ENCODE assay signal across 7 cellular contexts in genomic region chr2:28406276-28407096, GRCh38. TPM values are rescaled to one million over a fixed set of nuclear protein-coding genes. Genes with fewer than 3 reads are reported as not detected.
DNase-seq lines count a peak whose midpoint lies in the region; ATAC-seq and TF ChIP-seq lines count a peak whose summit lies in the region.

No MANE protein-coding gene starts in this region.

- H3K36me3 Mint-ChIP-seq in activated naive CD4-positive, alpha-beta T cell treated with anti-CD3 and anti-CD28 coated beads for 36 hours (ENCODE audit: low read depth) = peaks cover 86% of the 10 kb centered on the region

- intact Hi-C loops in activated naive CD4-positive, alpha-beta T cell treated with anti-CD3 and anti-CD28 coated beads for 36 hours (cut with micrococcal nuclease) = loop anchor here (5.0 kb wide), 1 partner anchor 154 kb away; no protein-coding TSS in a partner anchor
- intact Hi-C loops in left colon (cut with DNase I, micrococcal nuclease) (no loop called here), tibial artery (cut with DNase I; ENCODE audit: low total_unique reads) (no loop called here)

- H3K9me3 Mint-ChIP-seq in activated naive CD4-positive, alpha-beta T cell treated with anti-CD3 and anti-CD28 coated beads for 36 hours = no peaks in the 10 kb centered on the region

- DNase-seq in RPMI7951 (ENCODE audit: low read depth) (peak; percentile 96), left colon (peak in 1 of 2 donors; percentile 48), tibial artery (peak in 1 of 2 donors; percentile 77), GM10266 (ENCODE audit: extremely low spot score) (no peak)
- peak; percentile 50 for DNase-seq in activated naive CD4-positive, alpha-beta T cell treated with anti-CD3 and anti-CD28 coated beads for 36 hours

- peaks cover 98 to 100% (median 100%) of the 10 kb centered on the region in 3 donors for H3K36me3 ChIP-seq in tibial artery

- peaks cover 74% of the 10 kb centered on the region for H3K4me1 Mint-ChIP-seq in activated naive CD4-positive, alpha-beta T cell treated with anti-CD3 and anti-CD28 coated beads for 36 hours (ENCODE audit: low read depth)

- peaks cover 0 to 100% (median 60%) of the 10 kb centered on the region in 4 donors for H3K4me1 ChIP-seq in tibial artery

- no peaks in the 10 kb centered on the region for H3K9me3 ChIP-seq in tibial artery

- H3K4me3 Mint-ChIP-seq in activated naive CD4-positive, alpha-beta T cell treated with anti-CD3 and anti-CD28 coated beads for 36 hours = no peak overlapping the region

- H3K27me3 ChIP-seq in tibial artery = no peaks in the 10 kb centered on the region

- CTCF ChIA-PET in activated naive CD4-positive, alpha-beta T cell treated with anti-CD3 and anti-CD28 coated beads for 36 hours (lab: Charles Lee) = no interaction called here

- H3K4me3 ChIP-seq in tibial artery = no peak overlapping the region

- TF ChIP-seq CTCF in tibial artery (IDR thresholded peaks at IDR 0.05) (no peak), GM10266 (IDR thresholded peaks at IDR 0.05; ENCODE audit: control insufficient read depth, insufficient read depth, low read depth, missing control alignments) (no peak)

- ATAC-seq in left colon (peak; percentile 34), HG03521 (IDR thresholded peaks at IDR 0.05; ENCODE audit: unreplicated experiment) (no peak), GM19324 (IDR thresholded peaks at IDR 0.05; ENCODE audit: low FRiP score, unreplicated experiment) (no peak)

- H3K27ac Mint-ChIP-seq in activated naive CD4-positive, alpha-beta T cell treated with anti-CD3 and anti-CD28 coated beads for 36 hours = peak overlapping the region; percentile 32

- peak overlapping the region; percentile 54 to 56 for H3K27ac ChIP-seq in tibial artery

- H3K27me3 Mint-ChIP-seq in activated naive CD4-positive, alpha-beta T cell treated with anti-CD3 and anti-CD28 coated beads for 36 hours (ENCODE audit: low read depth) = no peaks in the 10 kb centered on the region

RNA-seq across cellular contexts. Expression of gene FOSL2, which starts 13.8 kb away (rescaled TPM):
- 44.5 and 44.8 TPM in 2 replicates for total RNA-seq in RPMI7951 (2014; rRNA removed; shearing (Covaris generic))
- 100 to 1,000 TPM; 102 to 110 TPM for total RNA-seq in activated naive CD4-positive, alpha-beta T cell treated with anti-CD3 and anti-CD28 coated beads for 36 hours
- total RNA-seq in left colon = 100 to 1,000 TPM; 142 to 197 TPM
